In the genomic region with DNA sequence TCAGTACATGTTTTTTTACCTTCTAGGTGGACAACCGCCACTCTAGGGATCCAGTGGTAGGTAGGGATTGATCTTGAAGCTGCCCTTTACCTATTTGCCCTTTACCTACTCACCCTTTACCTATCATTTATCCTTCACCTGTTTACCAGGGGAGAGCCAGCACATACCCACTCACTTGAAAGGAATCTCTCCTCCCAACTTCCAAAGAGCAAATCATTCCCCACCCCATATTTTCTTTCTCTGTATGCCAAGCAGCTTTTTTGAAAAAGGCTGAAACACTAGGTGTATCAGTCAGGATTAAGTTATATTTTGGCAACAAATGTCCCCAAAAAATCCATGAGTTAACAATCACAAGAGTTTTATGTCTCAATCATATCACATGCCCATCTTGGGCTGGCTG, we compare ENCODE assay signal across 22 cellular contexts.
"Had no signal": no experiment of that assay in that cellular context is flagged by ENCODE, and none has a peak within 500 bp of the region (broad histone marks: within the 10 kb centered on the region; RNA-seq: fewer than 3 reads in every experiment).

No MANE protein-coding gene starts in this region.

- DNase-seq: Kasumi-1, MM.1S, NCI-H1092 treated with DMSO at 0.1 percent for 48 hours, NCI-H1417, NCI-H146, NCI-H1694 treated with DMSO at 0.1 percent for 48 hours, NCI-H1930, NCI-H2081, NCI-H2107, NCI-H2227 treated with DMSO at 0.1 percent for 48 hours, NCI-H524, NCI-H526 treated with DMSO at 0.1 percent for 48 hours, NCI-H774, Right ventricle myocardium superior, RPMI8226, SIG-M5 had no signal

- H3K9ac ChIP-seq: KMS-11 had no signal

- H3K9me3 ChIP-seq: SJSA1 had no signal

- H3K36me3 ChIP-seq: SJSA1 had no signal

- H3K27ac ChIP-seq: HL-60, KMS-11, SJSA1, SK-N-MC had no signal

- H3K36me3 Mint-ChIP-seq: IgD-negative memory B cell had no signal

- H3K4me2 ChIP-seq: KMS-11 had no signal

- H3K4me1 Mint-ChIP-seq: IgD-negative memory B cell had no signal

- H3K9me3 Mint-ChIP-seq: IgD-negative memory B cell had no signal

- H3K27ac Mint-ChIP-seq: IgD-negative memory B cell had no signal

- H3K27me3 ChIP-seq: SJSA1 had no signal

- H3K4me3 ChIP-seq: K562, SJSA1, SK-N-MC had no signal

- H3K4me3 Mint-ChIP-seq: IgD-negative memory B cell had no signal
